ENCODE assay signal across 22 cellular contexts in genomic region chr19:35065574-35065973, GRCh38. TPM values are rescaled to one million over a fixed set of nuclear protein-coding genes. Genes with fewer than 3 reads are reported as not detected.
DNase-seq lines count a peak whose midpoint lies in the region; ATAC-seq, FAIRE-seq and TF ChIP-seq lines count a peak whose summit lies in the region.
"Had no signal": no experiment of that assay in that cellular context is flagged by ENCODE, and none has a peak within 500 bp of the region (broad histone marks: within the 10 kb centered on the region; RNA-seq: fewer than 3 reads in every experiment).

No MANE protein-coding gene starts in this region.

- H2BK5ac ChIP-seq in H9 (ENCODE audit: insufficient read length, low read length) (no peak overlapping the region), H1 (ENCODE audit: low read depth, low read length) (no peak overlapping the region)

- no peak overlapping the region for H3K18ac ChIP-seq in H9 (ENCODE audit: insufficient read length, low read depth, low read length)
- no peak overlapping the region for H3K18ac ChIP-seq in H1 (ENCODE audit: extremely low read depth, low read length)

- H3K4me3 ChIP-seq in H1 (ENCODE audit: extremely low read depth in 1 of 4, insufficient read depth in 2 of 4, low read depth in 3 of 4, low read length in 4 of 4) (no peak overlapping the region), lower lobe of right lung (no peak overlapping the region), gastrocnemius medialis (no peak overlapping the region), WERI-Rb-1 (ENCODE audit: low read depth, low read length) (no peak overlapping the region), body of pancreas (no peak overlapping the region)
- H3K4me3 ChIP-seq: GM23338 had no signal

- CTCF ChIA-PET in H1 (lab: Charles Lee; ENCODE audit: partially characterized antibody) = interaction anchor here (1.2 to 5.0 kb wide), 10 partner anchors 9 to 76 kb away, joined by 4 to 73 read pairs (median 22); partner anchors contain the start of genes FXYD7 and LGI4

- H2BK120ac ChIP-seq in H9 (ENCODE audit: low read depth, low read length, poor library complexity, severe bottlenecking) (no peak overlapping the region), H1 (replicated peaks; ENCODE audit: low read depth, low read length) (no peak overlapping the region)

- H4K5ac ChIP-seq in H9 (ENCODE audit: insufficient read length, low read depth, low read length) = no peak overlapping the region
- no peak overlapping the region for H4K5ac ChIP-seq in H1 (ENCODE audit: insufficient read length, low read depth, low read length)

- H4K91ac ChIP-seq in H9 (ENCODE audit: insufficient read length, low read depth, low read length) (no peak overlapping the region), H1 (replicated peaks; ENCODE audit: insufficient read length, low read length) (peak overlapping the region; percentile 64)

- H3K9ac ChIP-seq in H9 (ENCODE audit: extremely low read depth, insufficient read length, low read length) (no peak overlapping the region), H1 (replicated peaks in 1 of 4; ENCODE audit: extremely low read depth in 1 of 4, low read depth in 3 of 4, low read length in 3 of 4) (no peak overlapping the region)

- peak overlapping the region; percentile 41; the same call in 1 of the 2 replicates for H3K4ac ChIP-seq in H9 (ENCODE audit: low read depth, low read length)
- no peak overlapping the region for H3K4ac ChIP-seq in H1 (replicated peaks; ENCODE audit: insufficient read length, low read depth, low read length)

- H2BK15ac ChIP-seq in H9 (ENCODE audit: low read depth, low read length) = no peak overlapping the region
- no peak overlapping the region for H2BK15ac ChIP-seq in H1 (ENCODE audit: low read length)

- peaks cover 4 to 7% of the 10 kb centered on the region in 2 experiments; a peak in 4 of 5 replicates for H3K9me3 Mint-ChIP-seq in H9
- H3K9me3 Mint-ChIP-seq: CD4-positive, alpha-beta T cell had no signal

- H3K79me2 ChIP-seq in H9 (ENCODE audit: insufficient read depth, low read length) (no peaks in the 10 kb centered on the region), H1 (ENCODE audit: control insufficient read depth in 1 of 2, insufficient read depth in 2 of 2, low read length in 2 of 2) (no peaks in the 10 kb centered on the region)

- no peak overlapping the region for H3K56ac ChIP-seq in H9 (ENCODE audit: insufficient read length, low read depth, low read length)
- no peak overlapping the region for H3K56ac ChIP-seq in H1 (replicated peaks; ENCODE audit: insufficient read length, low read depth, low read length)

- H3K36me3 ChIP-seq in H1 (ENCODE audit: control insufficient read depth in 2 of 4, insufficient read depth in 4 of 4, low read length in 3 of 4) (no peaks in the 10 kb centered on the region), lower lobe of right lung (no peaks in the 10 kb centered on the region), gastrocnemius medialis (no peaks in the 10 kb centered on the region), WERI-Rb-1 (no peaks in the 10 kb centered on the region), body of pancreas (replicated peaks in 1 of 2; ENCODE audit: insufficient read depth in 1 of 2, low read depth in 2 of 2) (no peaks in the 10 kb centered on the region)

- WGBS in H9 (ENCODE audit: extremely low coverage, insufficient read length, low lambda C conversion rate) = no CpG with 5 or more reads among the region's 10 CpGs
- WGBS in H1 (ENCODE audit: extremely low coverage in 1 of 2, insufficient coverage in 1 of 2, insufficient read length in 1 of 2, insufficient replicate concordance in 2 of 2, low coverage in 1 of 2, low lambda C conversion rate in 2 of 2, missing lambda C conversion rate in 1 of 2), 2 experiments = 93% methylated on average over 10 of the region's 10 CpGs; no CpG with 5 or more reads in 1 of the 2 experiments
- WGBS in body of pancreas, 2 donors = 80 to 87% methylated on average over 7 to 10 of the region's 10 CpGs

- H3K23ac ChIP-seq in H9 (ENCODE audit: insufficient read length, low read depth, low read length) = no peak overlapping the region
- H3K23ac ChIP-seq in H1 (ENCODE audit: insufficient read length) = no peak overlapping the region

- H3K4me3 Mint-ChIP-seq in H9 = no peak overlapping the region
- H3K4me3 Mint-ChIP-seq: CD14-positive monocyte; CD4-positive, alpha-beta T cell; CD8-positive, alpha-beta memory T cell; GM23338 had no signal

- ATAC-seq in lower lobe of right lung (peak in 1 of 2 donors; percentile 14), gastrocnemius medialis (no peak), body of pancreas (no peak)
- ATAC-seq: GM23338 had no signal

- peaks cover 0 to 4% (median 0%) of the 10 kb centered on the region in 3 experiments; a peak in 3 of 7 replicates for H3K36me3 Mint-ChIP-seq in H9 (ENCODE audit: insufficient read depth in 1 of 3, low read depth in 3 of 3)
- H3K36me3 Mint-ChIP-seq: CD14-positive monocyte had no signal

- no peaks in the 10 kb centered on the region for H4K20me1 ChIP-seq in H9 (ENCODE audit: control insufficient read depth, insufficient read depth, insufficient read length)
- H4K20me1 ChIP-seq in H1 (replicated peaks in 1 of 2; ENCODE audit: control insufficient read depth in 1 of 2, insufficient read depth in 2 of 2, low read length in 2 of 2) = no peaks in the 10 kb centered on the region

- H3K27me3 Mint-ChIP-seq in H9 (ENCODE audit: low read depth) = peaks cover 27% of the 10 kb centered on the region
- H3K27me3 Mint-ChIP-seq: CD4-positive, alpha-beta T cell had no signal

- no peak overlapping the region for H2AK5ac ChIP-seq in H9 (ENCODE audit: insufficient read length, low read length)
- H2AK5ac ChIP-seq in H1 (ENCODE audit: low read depth, low read length) = no peak overlapping the region; the same call in 1 of the 2 replicates

- POLR2A ChIA-PET in H1 (lab: Charles Lee; ENCODE audit: partially characterized antibody) = interaction anchor here (1.6 to 3.0 kb wide), 3 partner anchors 51 to 138 kb away, joined by 6 to 23 read pairs (median 9); partner anchors contain the start of genes FXYD3 and FXYD7

- TF ChIP-seq RAD21 in H1 (IDR thresholded peaks at IDR 0.05 in 1 of 2, conservative IDR thresholded peaks at IDR 0.05 in 1 of 2; ENCODE audit: low read depth in 2 of 2, low read length in 2 of 2) = no peak

- H3K27ac ChIP-seq in H9 (ENCODE audit: insufficient read length, low read depth, low read length) (no peak overlapping the region), H1 (ENCODE audit: low read depth, low read length) (no peak overlapping the region), lower lobe of right lung (no peak overlapping the region), temporal lobe (ENCODE audit: low read depth, low read length) (peak overlapping the region; percentile 17), gastrocnemius medialis (no peak overlapping the region), WERI-Rb-1 (no peak overlapping the region), body of pancreas (no peak overlapping the region)

- H2BK12ac ChIP-seq in H9 (ENCODE audit: insufficient read length, low read depth, low read length) = no peak overlapping the region
- H2BK12ac ChIP-seq in H1 (ENCODE audit: low read depth, low read length) = no peak overlapping the region

- H2BK20ac ChIP-seq in H9 (ENCODE audit: low read depth, low read length, poor library complexity, severe bottlenecking) (no peak overlapping the region), H1 (ENCODE audit: low read length) (no peak overlapping the region)

- in situ Hi-C loops in gastrocnemius medialis (cut with MboI; ENCODE audit: low sequenced_read_pairs in 4 of 4) = loop anchor here in 2 of 4 donors (5.0 to 10.0 kb wide), 2 partner anchors 69 to 72 kb away; partner anchors contain the start of genes FXYD1 (in 2 of the 2) and LGI4 (in 2 of the 2)

- TF ChIP-seq POLR2A in H1 (IDR thresholded peaks at IDR 0.05; ENCODE audit: control extremely low read depth in 1 of 2, low read depth in 2 of 2, low read length in 2 of 2) (no peak), gastrocnemius medialis (IDR thresholded peaks at IDR 0.05) (no peak), body of pancreas (IDR thresholded peaks at IDR 0.05) (no peak)

- H2AFZ ChIP-seq in H9 (ENCODE audit: low read length) = no peak overlapping the region
- no peak overlapping the region for H2AFZ ChIP-seq in H1 (ENCODE audit: low read length)
- H2AFZ ChIP-seq: GM23338 had no signal

- H3K23me2 ChIP-seq in H9 (ENCODE audit: insufficient read length, low read depth, low read length, poor library complexity, severe bottlenecking) (no peaks in the 10 kb centered on the region), H1 (ENCODE audit: low read depth, low read length) (no peaks in the 10 kb centered on the region; the same call in 1 of the 2 replicates)

- no peak overlapping the region for H4K8ac ChIP-seq in H9 (replicated peaks; ENCODE audit: insufficient read length, low read depth, low read length)
- H4K8ac ChIP-seq in H1 (ENCODE audit: extremely low read depth, insufficient read depth, low read length) = no peak overlapping the region; the same call in 1 of the 2 replicates

- no peak for FAIRE-seq in H1 (lab: Jason Lieb, UNC)
- FAIRE-seq: GM12892, H54 had no signal

- intact Hi-C loops in lower lobe of right lung (cut with DNase I) = no loop called here
- intact Hi-C loops in gastrocnemius medialis (cut with DNase I; ENCODE audit: low total_unique reads) = loop anchor here (5.0 kb wide), 1 partner anchor 202 kb away; the partner anchor contains the start of gene USF2
- intact Hi-C loops in body of pancreas (cut with DNase I) = no loop called here

- H3K9me3 ChIP-seq in H9 (ENCODE audit: control insufficient read depth, low read depth, low read length) (no peaks in the 10 kb centered on the region), H1 (ENCODE audit: insufficient read depth in 2 of 2, low read depth in 1 of 2, low read length in 1 of 2) (peaks cover under 1 to 2% of the 10 kb centered on the region in 2 experiments; a peak in 3 of 4 replicates), lower lobe of right lung (peaks cover 2% of the 10 kb centered on the region), gastrocnemius medialis (no peaks in the 10 kb centered on the region), WERI-Rb-1 (ENCODE audit: severe bottlenecking) (peaks cover 3% of the 10 kb centered on the region), body of pancreas (peaks cover 0 to 6% (median 0%) of the 10 kb centered on the region in 3 donors)

- TF ChIP-seq CTCF in H9 (conservative IDR thresholded peaks at IDR 0.05) = no peak
- no peak for TF ChIP-seq CTCF in H1 (IDR thresholded peaks at IDR 0.05; ENCODE audit: control extremely low read depth in 1 of 3, insufficient read depth in 1 of 3, low read depth in 1 of 3, low read length in 3 of 3)
- no peak for TF ChIP-seq CTCF in lower lobe of right lung (IDR thresholded peaks at IDR 0.05)
- no peak for TF ChIP-seq CTCF in gastrocnemius medialis (IDR thresholded peaks at IDR 0.05 in 4 of 5, conservative IDR thresholded peaks at IDR 0.05 in 1 of 5)
- TF ChIP-seq CTCF in WERI-Rb-1 (IDR thresholded peaks at IDR 0.05; ENCODE audit: low read depth, low read length) = no peak
- TF ChIP-seq CTCF in body of pancreas (IDR thresholded peaks at IDR 0.05) = no peak
- no peak for TF ChIP-seq CTCF in GM20000 (IDR thresholded peaks at IDR 0.05; ENCODE audit: extremely low read depth, missing control alignments)

- H3T11ph ChIP-seq in H9 (ENCODE audit: low read length) = no peak overlapping the region

- no peak overlapping the region for H3K14ac ChIP-seq in H9 (ENCODE audit: insufficient read depth, low read length)
- H3K14ac ChIP-seq in H1 (ENCODE audit: insufficient read length) = no peak overlapping the region

- TF ChIP-seq EP300 in H1 (IDR thresholded peaks at IDR 0.05; ENCODE audit: borderline replicate concordance in 1 of 2, low read depth in 2 of 2, low read length in 2 of 2) = no peak

- H3K4me1 ChIP-seq in H9 (ENCODE audit: insufficient read depth, low read length) (peaks cover 5% of the 10 kb centered on the region; the same call in 1 of the 2 replicates), H1 (replicated peaks in 1 of 4; ENCODE audit: control insufficient read depth in 3 of 4, insufficient read depth in 4 of 4, low read length in 3 of 4) (peaks cover 3 to 13% (median 11%) of the 10 kb centered on the region in 4 experiments), lower lobe of right lung (peaks cover 6% of the 10 kb centered on the region), gastrocnemius medialis (peaks cover 23 to 37% of the 10 kb centered on the region in 2 donors), body of pancreas (peaks cover 27% of the 10 kb centered on the region)

- no peak for DNase-seq in H9
- DNase-seq in H1 (ENCODE audit: low read depth in 1 of 2, low spot score in 2 of 2) = no peak
- peak; percentile 41 for DNase-seq in lower lobe of right lung
- DNase-seq in gastrocnemius medialis = no peak
- DNase-seq in WERI-Rb-1 = no peak
- no peak for DNase-seq in body of pancreas
- no peak for DNase-seq in GM20000 (ENCODE audit: low spot score)
- DNase-seq: CD4-positive, alpha-beta T cell; CD8-positive, alpha-beta memory T cell; DMS79 treated with DMSO at 0.1 percent for 48 hours; GF-D8; HCEC 1CT had no signal

- no peaks in the 10 kb centered on the region for H3K79me1 ChIP-seq in H9 (ENCODE audit: insufficient read depth, low read depth, low read length, poor library complexity, severe bottlenecking)
- H3K79me1 ChIP-seq in H1 (ENCODE audit: low read depth, low read length) = no peaks in the 10 kb centered on the region

- peak overlapping the region in 1 of 3 experiments; percentile 44; a peak in 1 of 7 replicates for H3K27ac Mint-ChIP-seq in H9
- H3K27ac Mint-ChIP-seq: CD4-positive, alpha-beta T cell; GM23338 had no signal

- H3K4me2 ChIP-seq in H9 (ENCODE audit: insufficient read depth, insufficient read length, low read length) (no peak overlapping the region), H1 (ENCODE audit: insufficient read depth in 1 of 2, low read depth in 2 of 2, low read length in 2 of 2) (no peak overlapping the region)
- H3K4me2 ChIP-seq: GM23338 had no signal

- H3K27me3 ChIP-seq in H9 (ENCODE audit: insufficient read depth, low read length) (no peaks in the 10 kb centered on the region), H1 (replicated peaks in 1 of 4; ENCODE audit: control insufficient read depth in 3 of 4, extremely low read depth in 1 of 4, insufficient read depth in 3 of 4, low read length in 3 of 4) (peaks cover 0 to 2% (median 0%) of the 10 kb centered on the region in 4 experiments; a peak in 1 of 7 replicates), lower lobe of right lung (ENCODE audit: low read depth) (no peaks in the 10 kb centered on the region), gastrocnemius medialis (no peaks in the 10 kb centered on the region), WERI-Rb-1 (ENCODE audit: insufficient read depth, low read depth, severe bottlenecking) (no peaks in the 10 kb centered on the region), body of pancreas (no peaks in the 10 kb centered on the region)

- peaks cover 26 to 29% of the 10 kb centered on the region in 2 experiments for H3K4me1 Mint-ChIP-seq in H9

RNA-seq across cellular contexts. Expression of gene HPN, which starts 24.1 kb away (rescaled TPM):
- total RNA-seq in H9 (2021) (9.3 and 10.6 TPM in 2 replicates), lower lobe of right lung (28.1 TPM), temporal lobe (not detected), gastrocnemius medialis (10 to 100 TPM in 3 of 4 donors, 1 to 10 TPM in 1; 9.1 to 24.0 (median 17.1) TPM), body of pancreas (100 to 1,000 TPM; 135 to 289 TPM)
- 12.3 and 14.7 TPM in 2 replicates for total RNA-seq in H1 (2021; fragmentation: NEBNext Ultra II Directional; extraction: Animal tissue kit (Norgen Biotek cat#: 25700))
- polyA plus RNA-seq in H1 (2011; rRNA removed) = 33.7 and 49.9 TPM in 2 replicates
- 32.0 TPM for polyA plus RNA-seq in H1 (2011; cell fraction: cytosol; rRNA removed)
- 86.2 TPM for polyA plus RNA-seq in H1 (2011; cell fraction: nucleus; rRNA removed)
- polyA plus RNA-seq in H1 (2012, experiment 1 of 2) = 8.3 to 24.9 TPM (median 19.7 TPM) in 4 replicates
- 19.5 TPM for polyA plus RNA-seq in H1 (2012, experiment 2 of 2)
- polyA plus RNA-seq in H1 (2013, experiment 1 of 2) = 14.3 TPM
- 13.3 TPM for polyA plus RNA-seq in H1 (2013, experiment 2 of 2)
- 6.3 and 7.6 TPM in 2 replicates for polyA minus RNA-seq in H1 (2011; rRNA and poly(A)+ RNA removed)
- polyA minus RNA-seq in H1 (2011; cell fraction: cytosol; rRNA and poly(A)+ RNA removed) = 16.4 TPM
- polyA minus RNA-seq in H1 (2011; cell fraction: nucleus; rRNA and poly(A)+ RNA removed) = 19.0 TPM
- total RNA-seq: A172; A673; CD4-positive, alpha-beta T cell; CD8-positive, alpha-beta memory T cell; Daoy; G401 had no signal
- polyA plus RNA-seq: BJ, CD14-positive monocyte had no signal

RNA-seq across cellular contexts. Expression of gene SCN1B, which starts 35.3 kb away (rescaled TPM):
- total RNA-seq in H9 (2021) = 3.8 TPM in 2 replicates
- 3.3 and 3.5 TPM in 2 replicates for total RNA-seq in H1 (2021; fragmentation: NEBNext Ultra II Directional; extraction: Animal tissue kit (Norgen Biotek cat#: 25700))
- 3.1 and 4.1 TPM in 2 replicates for polyA plus RNA-seq in H1 (2011; rRNA removed)
- polyA plus RNA-seq in H1 (2011; cell fraction: cytosol; rRNA removed) = 3.9 TPM
- 8.6 TPM for polyA plus RNA-seq in H1 (2011; cell fraction: nucleus; rRNA removed)
- polyA plus RNA-seq in H1 (2012, experiment 1 of 2) = 2.8 to 4.5 TPM (median 3.7 TPM) in 4 replicates
- 2.3 TPM for polyA plus RNA-seq in H1 (2012, experiment 2 of 2)
- 1.9 TPM for polyA plus RNA-seq in H1 (2013, experiment 1 of 2)
- polyA plus RNA-seq in H1 (2013, experiment 2 of 2) = 1.7 TPM
- polyA minus RNA-seq in H1 (2011; rRNA and poly(A)+ RNA removed) = 1.5 and 4.7 TPM in 2 replicates
- 3.4 TPM for polyA minus RNA-seq in H1 (2011; cell fraction: cytosol; rRNA and poly(A)+ RNA removed)
- polyA minus RNA-seq in H1 (2011; cell fraction: nucleus; rRNA and poly(A)+ RNA removed) = 3.0 TPM
- total RNA-seq in lower lobe of right lung = 9.8 TPM
- 0.49 TPM for total RNA-seq in temporal lobe
- 100 to 1,000 TPM; 194 to 469 (median 289) TPM for total RNA-seq in gastrocnemius medialis
- 10 to 100 TPM in 1 of 2 donors, 1 to 10 TPM in 1; 2.3 to 23.6 TPM for total RNA-seq in body of pancreas

RNA-seq across cellular contexts. Expression of gene FXYD3, which starts 50.0 kb away (rescaled TPM):
- total RNA-seq in H9 (2021) (1.5 TPM in 2 replicates), lower lobe of right lung (135 TPM), temporal lobe (not detected), gastrocnemius medialis (10 to 100 TPM in 1 of 4 donors, under 1 TPM in 1, not detected in 2; 0.26 to 13.4 TPM), body of pancreas (10 to 100 TPM; 13.5 to 51.6 TPM)
- 0.86 TPM in 1 of 2 replicates, not detected in the other for total RNA-seq in H1 (2021; fragmentation: NEBNext Ultra II Directional; extraction: Animal tissue kit (Norgen Biotek cat#: 25700))
- polyA plus RNA-seq in H1 (2011; rRNA removed) = 0.09 and 0.33 TPM in 2 replicates
- 0.22 TPM for polyA plus RNA-seq in H1 (2011; cell fraction: cytosol; rRNA removed)
- polyA plus RNA-seq in H1 (2011; cell fraction: nucleus; rRNA removed) = 0.66 TPM
- 0.41 to 0.76 TPM (median 0.57 TPM) in 3 of 4 replicates, not detected in the other for polyA plus RNA-seq in H1 (2012, experiment 1 of 2)
- not detected for polyA plus RNA-seq in H1 (2012, experiment 2 of 2)
- 0.10 TPM for polyA plus RNA-seq in H1 (2013, experiment 1 of 2)
- polyA plus RNA-seq in H1 (2013, experiment 2 of 2) = 0.37 TPM
- 1.5 TPM in 1 of 2 replicates, not detected in the other for polyA minus RNA-seq in H1 (2011; rRNA and poly(A)+ RNA removed)
- polyA minus RNA-seq in H1 (2011; cell fraction: cytosol; rRNA and poly(A)+ RNA removed) = not detected
- not detected for polyA minus RNA-seq in H1 (2011; cell fraction: nucleus; rRNA and poly(A)+ RNA removed)
- total RNA-seq: A673; CD4-positive, alpha-beta T cell; CD8-positive, alpha-beta memory T cell; Daoy; G401; GM23338 had no signal
- polyA plus RNA-seq: BJ; CD14-positive monocyte; CD8-positive, alpha-beta memory T cell had no signal

Comparison
In these comparisons a context has a peak if more than half of its experiments do, and no peak if none do; other contexts are left out.
1. RNA of gene HPN, which starts 24.1 kb away (total RNA-seq): 135 to 289 TPM in body of pancreas, 28.1 TPM in lower lobe of right lung (single experiment), 9.1 to 24.0 TPM in gastrocnemius medialis, 12.3 to 14.7 TPM in H1 and 9.3 to 10.6 TPM in H9; not detected in temporal lobe (single experiment); every median in the first group is over 10 times any median in the second.
2. RNA of gene SCN1B, which starts 35.3 kb away (total RNA-seq): 194 to 469 TPM in gastrocnemius medialis; 2.3 to 23.6 TPM in body of pancreas, 9.8 TPM in lower lobe of right lung (single experiment), 3.8 TPM in H9, 3.3 to 3.5 TPM in H1 and 0.49 TPM in temporal lobe (single experiment); every median in the first group is over 4 times any median in the second.